ENCODE assay signal across 19 cellular contexts in the genomic region with DNA sequence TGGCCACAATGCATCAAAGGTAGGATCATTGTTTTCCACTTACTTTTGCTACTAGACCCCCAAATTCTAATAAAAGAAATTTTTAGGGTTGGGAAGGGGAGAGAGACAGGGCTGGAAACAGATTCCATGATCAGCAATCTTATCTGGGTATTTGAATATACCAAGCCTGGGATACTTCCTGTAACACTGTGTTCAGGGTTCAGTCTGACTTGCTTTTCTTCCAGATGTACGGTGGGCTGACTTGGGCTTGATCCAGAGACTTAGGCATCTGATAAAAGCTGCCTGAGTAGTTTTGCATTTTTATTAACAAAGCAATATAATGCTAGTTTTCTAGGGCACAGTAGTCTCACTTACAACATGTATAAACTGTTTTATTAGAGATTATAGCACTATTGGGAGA. TPM values are rescaled to one million over a fixed set of nuclear protein-coding genes. Genes with fewer than 3 reads are reported as not detected.
"Had no signal": no experiment of that assay in that cellular context is flagged by ENCODE, and none has a peak within 500 bp of the region (broad histone marks: within the 10 kb centered on the region; RNA-seq: fewer than 3 reads in every experiment).

No MANE protein-coding gene starts in this region.

- H3K27ac ChIP-seq: body of pancreas, dorsolateral prefrontal cortex, epithelial cell of prostate, neural progenitor cell, tibial artery had no signal

- H3K27me3 ChIP-seq: body of pancreas, dorsolateral prefrontal cortex, neural progenitor cell, right atrium auricular region, tibial artery had no signal

- H2AFZ ChIP-seq: neural progenitor cell had no signal

- H3K9me3 ChIP-seq: body of pancreas, mucosa of descending colon had no signal

- H3K4me2 ChIP-seq: neural progenitor cell had no signal

- H3K4me1 ChIP-seq: tibial artery had no signal

- DNase-seq: activated CD4-positive, alpha-beta T cell treated with anti-CD3 and anti-CD28 coated beads, Interleukin-2, amount 10 ng/mL, durations not matched to agents 24 days and 14 days; activated CD8-positive, alpha-beta T cell treated with anti-CD3 and anti-CD28 coated beads, Interleukin-2, amount 10 ng/mL, durations not matched to agents 7 days and 5 days; activated naive CD4-positive, alpha-beta T cell treated with anti-CD3 and anti-CD28 coated beads for 36 hours; activated T-cell treated with anti-CD3 and anti-CD28 coated beads, Interleukin-2, amount 50 U/mL, for 4 hours; body of pancreas; central memory CD4-positive, alpha-beta T cell; dorsolateral prefrontal cortex; endodermal cell; foreskin fibroblast; mucosa of descending colon; naive B cell; stimulated activated naive CD8-positive, alpha-beta T cell treated with anti-CD3 and anti-CD28 coated beads, Interleukin-15, Interleukin-2, amounts not matched to agents 100 U/mL and 50 U/mL, for 24 hours; substantia nigra; tibial artery had no signal

- ATAC-seq: activated CD8-positive, alpha-beta T cell treated with anti-CD3 and anti-CD28 coated beads, Interleukin-2, amount 10 ng/mL, durations not matched to agents 7 days and 5 days; activated T-cell treated with anti-CD3 and anti-CD28 coated beads, Interleukin-2, amount 50 U/mL, for 4 hours; mucosa of descending colon; stimulated activated naive CD8-positive, alpha-beta T cell treated with anti-CD3 and anti-CD28 coated beads, Interleukin-15, Interleukin-2, amounts not matched to agents 100 U/mL and 50 U/mL, for 24 hours had no signal

- H3K36me3 ChIP-seq: neural progenitor cell, right atrium auricular region, tibial artery had no signal

- H3K4me3 ChIP-seq: body of pancreas, mucosa of descending colon, neural progenitor cell, right atrium auricular region, skin epidermis, tibial artery had no signal

- H3K9ac ChIP-seq: neural progenitor cell had no signal

RNA-seq across cellular contexts. Expression of a gene that starts 49.2 kb away (rescaled TPM):
- total RNA-seq: activated CD4-positive, alpha-beta T cell treated with anti-CD3 and anti-CD28 coated beads, Interleukin-2, amount 10 ng/mL, durations not matched to agents 24 days and 14 days; activated CD8-positive, alpha-beta T cell treated with anti-CD3 and anti-CD28 coated beads, Interleukin-2, amount 10 ng/mL, durations not matched to agents 7 days and 5 days; activated naive CD4-positive, alpha-beta T cell treated with anti-CD3 and anti-CD28 coated beads for 36 hours; activated T-cell treated with anti-CD3 and anti-CD28 coated beads, Interleukin-2, amount 50 U/mL, for 4 hours; endodermal cell; progenitor cell of endocrine pancreas had no signal
